Comparison of ENCODE assay signal across 32 cellular contexts in the genomic region with DNA sequence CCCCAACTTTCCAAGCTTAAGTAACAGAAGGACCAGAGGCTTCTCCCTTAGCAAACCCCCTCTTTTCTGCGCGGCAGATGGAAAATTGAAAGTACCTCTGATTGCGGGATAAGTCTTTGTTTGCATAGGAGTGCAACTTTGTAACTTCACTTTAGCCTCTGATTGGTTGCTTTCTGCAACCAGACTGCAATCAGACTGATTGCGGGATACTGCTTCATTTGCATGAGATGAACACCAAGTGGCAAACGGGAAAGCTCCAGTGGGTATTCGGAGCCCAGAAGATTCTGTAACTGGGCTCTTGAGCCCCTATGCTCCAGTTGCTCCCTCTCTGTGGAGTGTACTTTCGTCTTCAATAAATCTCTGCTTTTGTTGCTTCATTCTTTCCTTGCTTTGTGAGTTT.
"Had no signal": no experiment of that assay in that cellular context is flagged by ENCODE, and none has a peak within 500 bp of the region (broad histone marks: within the 10 kb centered on the region; RNA-seq: fewer than 3 reads in every experiment).

No MANE protein-coding gene starts in this region.

- H3K9me3 ChIP-seq: adrenal gland, body of pancreas, esophagus squamous epithelium, gastroesophageal sphincter had no signal

- H3K4me1 Mint-ChIP-seq: activated CD4-positive, alpha-beta T cell treated with anti-CD3 and anti-CD28 coated beads for 36 hours; activated CD4-positive, alpha-beta T cell treated with anti-CD3 and anti-CD28 coated beads, Interleukin-2, amount 10 ng/mL, durations not matched to agents 24 days and 14 days; activated CD8-positive, alpha-beta memory T cell treated with anti-CD3 and anti-CD28 coated beads, Interleukin-2, amount 10 ng/mL, durations not matched to agents 7 days and 5 days; activated naive CD4-positive, alpha-beta T cell treated with anti-CD3 and anti-CD28 coated beads, Interleukin-2, amount 50 U/mL, for 24 hours; activated naive CD8-positive, alpha-beta T cell treated with anti-CD3 and anti-CD28 coated beads for 36 hours; activated naive CD8-positive, alpha-beta T cell treated with anti-CD3 and anti-CD28 coated beads, Interleukin-2, amount 50 U/mL, for 24 hours had no signal

- ATAC-seq: activated CD4-positive, alpha-beta T cell treated with anti-CD3 and anti-CD28 coated beads for 36 hours; activated CD8-positive, alpha-beta memory T cell treated with anti-CD3 and anti-CD28 coated beads, Interleukin-2, amount 10 ng/mL, durations not matched to agents 7 days and 5 days; activated CD8-positive, alpha-beta T cell treated with anti-CD3 and anti-CD28 coated beads, Interleukin-2, amount 10 ng/mL, durations not matched to agents 7 days and 5 days; activated naive CD8-positive, alpha-beta T cell treated with anti-CD3 and anti-CD28 coated beads, Interleukin-2, amount 50 U/mL, for 24 hours; body of pancreas; effector memory CD8-positive, alpha-beta T cell; gastroesophageal sphincter had no signal

- H3K4me3 ChIP-seq: adrenal gland, body of pancreas, esophagus squamous epithelium, gastroesophageal sphincter had no signal

- H3K9me3 Mint-ChIP-seq: activated CD4-positive, alpha-beta T cell treated with anti-CD3 and anti-CD28 coated beads, Interleukin-2, amount 10 ng/mL, durations not matched to agents 24 days and 14 days; activated naive CD4-positive, alpha-beta T cell treated with anti-CD3 and anti-CD28 coated beads for 36 hours; activated naive CD4-positive, alpha-beta T cell treated with anti-CD3 and anti-CD28 coated beads, Interleukin-2, amount 50 U/mL, for 24 hours; activated naive CD8-positive, alpha-beta T cell treated with anti-CD3 and anti-CD28 coated beads, Interleukin-2, amount 50 U/mL, for 24 hours; activated T-helper 1 cell treated with anti-CD3 and anti-CD28 coated beads, Interleukin-12 subunit alpha, Interleukin-12 subunit beta, Interleukin-2, Interleukin-4 antibody, amounts not matched to agents 30 ng/mL and 10 ng/mL and 1 ng/mL, durations not matched to agents 14 hours and 24 hours and 36 hours; activated T-helper 2 cell treated with anti-CD3 and anti-CD28 coated beads, Interferon-gamma antibody, Interleukin-2, Interleukin-4, amounts not matched to agents 10 μg/mL and 5 μg/mL and 100 μg/mL, durations not matched to agents 14 hours and 24 hours and 36 hours had no signal

- DNase-seq: activated CD4-positive, alpha-beta memory T cell treated with anti-CD3 and anti-CD28 coated beads for 36 hours; activated CD4-positive, alpha-beta T cell treated with anti-CD3 and anti-CD28 coated beads for 36 hours; activated CD4-positive, alpha-beta T cell treated with anti-CD3 and anti-CD28 coated beads, Interleukin-2, amount 10 ng/mL, durations not matched to agents 24 days and 14 days; activated CD4-positive, CD25-positive, alpha-beta regulatory T cell; activated CD4-positive, CD25-positive, alpha-beta regulatory T cell treated with anti-CD3 and anti-CD28 coated beads, Interleukin-2, amount 50 U/mL, for 72 hours; activated CD8-positive, alpha-beta memory T cell treated with anti-CD3 and anti-CD28 coated beads, Interleukin-2, amount 10 ng/mL, durations not matched to agents 7 days and 5 days; activated CD8-positive, alpha-beta memory T cell treated with anti-CD3 and anti-CD28 coated beads, Interleukin-2, amount 50 U/mL, for 4 hours; activated CD8-positive, alpha-beta T cell treated with anti-CD3 and anti-CD28 coated beads, Interleukin-2, amount 10 ng/mL, durations not matched to agents 7 days and 5 days; activated effector memory CD4-positive, alpha-beta T cell treated with anti-CD3 and anti-CD28 coated beads, Interleukin-2, amount 50 U/mL, for 16 hours; activated naive CD4-positive, alpha-beta T cell treated with anti-CD3 and anti-CD28 coated beads for 36 hours; activated naive CD8-positive, alpha-beta T cell treated with anti-CD3 and anti-CD28 coated beads for 36 hours; activated naive CD8-positive, alpha-beta T cell treated with anti-CD3 and anti-CD28 coated beads, Interleukin-2, amount 50 U/mL, for 24 hours; activated T-cell treated with anti-CD3 and anti-CD28 coated beads, Interleukin-2, amount 50 U/mL, for 1 hour; activated T-cell treated with anti-CD3 and anti-CD28 coated beads, Interleukin-2, amount 50 U/mL, for 48 hours; adrenal gland; amygdala; aorta; body of pancreas; caudate nucleus; cortex of kidney; dermis blood vessel endothelial cell; effector CD4-positive, alpha-beta T cell; effector memory CD8-positive, alpha-beta T cell; esophagus squamous epithelium; foreskin melanocyte; T-helper 2 cell had no signal

- H3K36me3 ChIP-seq: adrenal gland, esophagus squamous epithelium, gastroesophageal sphincter had no signal

- H3K27ac ChIP-seq: adrenal gland, epithelial cell of prostate, esophagus squamous epithelium, gastroesophageal sphincter had no signal

- H3K4me3 Mint-ChIP-seq: activated CD4-positive, alpha-beta memory T cell treated with anti-CD3 and anti-CD28 coated beads for 36 hours; activated CD4-positive, alpha-beta T cell treated with anti-CD3 and anti-CD28 coated beads for 36 hours; activated CD4-positive, alpha-beta T cell treated with anti-CD3 and anti-CD28 coated beads, Interleukin-2, amount 10 ng/mL, durations not matched to agents 24 days and 14 days; activated CD8-positive, alpha-beta memory T cell treated with anti-CD3 and anti-CD28 coated beads, Interleukin-2, amount 10 ng/mL, durations not matched to agents 7 days and 5 days; activated CD8-positive, alpha-beta T cell treated with anti-CD3 and anti-CD28 coated beads, Interleukin-2, amount 10 ng/mL, durations not matched to agents 7 days and 5 days; activated naive CD4-positive, alpha-beta T cell treated with anti-CD3 and anti-CD28 coated beads for 36 hours; activated naive CD4-positive, alpha-beta T cell treated with anti-CD3 and anti-CD28 coated beads, Interleukin-2, amount 50 U/mL, for 24 hours; activated naive CD8-positive, alpha-beta T cell treated with anti-CD3 and anti-CD28 coated beads for 36 hours; activated naive CD8-positive, alpha-beta T cell treated with anti-CD3 and anti-CD28 coated beads, Interleukin-2, amount 50 U/mL, for 24 hours; activated T-helper 1 cell treated with anti-CD3 and anti-CD28 coated beads, Interleukin-12 subunit alpha, Interleukin-12 subunit beta, Interleukin-2, Interleukin-4 antibody, amounts not matched to agents 30 ng/mL and 10 ng/mL and 1 ng/mL, durations not matched to agents 14 hours and 24 hours and 36 hours; effector memory CD8-positive, alpha-beta T cell had no signal

- H3K27me3 Mint-ChIP-seq: activated CD4-positive, alpha-beta memory T cell treated with anti-CD3 and anti-CD28 coated beads for 36 hours; activated CD8-positive, alpha-beta memory T cell treated with anti-CD3 and anti-CD28 coated beads, Interleukin-2, amount 10 ng/mL, durations not matched to agents 7 days and 5 days; activated naive CD8-positive, alpha-beta T cell treated with anti-CD3 and anti-CD28 coated beads for 36 hours; activated naive CD8-positive, alpha-beta T cell treated with anti-CD3 and anti-CD28 coated beads, Interleukin-2, amount 50 U/mL, for 24 hours had no signal

- H3K27ac Mint-ChIP-seq: activated CD4-positive, alpha-beta memory T cell treated with anti-CD3 and anti-CD28 coated beads for 36 hours; activated CD4-positive, alpha-beta T cell treated with anti-CD3 and anti-CD28 coated beads for 36 hours; activated CD4-positive, alpha-beta T cell treated with anti-CD3 and anti-CD28 coated beads, Interleukin-2, amount 10 ng/mL, durations not matched to agents 24 days and 14 days; activated CD8-positive, alpha-beta memory T cell treated with anti-CD3 and anti-CD28 coated beads, Interleukin-2, amount 10 ng/mL, durations not matched to agents 7 days and 5 days; activated CD8-positive, alpha-beta T cell treated with anti-CD3 and anti-CD28 coated beads, Interleukin-2, amount 10 ng/mL, durations not matched to agents 7 days and 5 days; activated naive CD4-positive, alpha-beta T cell treated with anti-CD3 and anti-CD28 coated beads for 36 hours; activated naive CD4-positive, alpha-beta T cell treated with anti-CD3 and anti-CD28 coated beads, Interleukin-2, amount 50 U/mL, for 24 hours; activated naive CD8-positive, alpha-beta T cell treated with anti-CD3 and anti-CD28 coated beads for 36 hours; activated naive CD8-positive, alpha-beta T cell treated with anti-CD3 and anti-CD28 coated beads, Interleukin-2, amount 50 U/mL, for 24 hours; activated T-helper 1 cell treated with anti-CD3 and anti-CD28 coated beads, Interleukin-12 subunit alpha, Interleukin-12 subunit beta, Interleukin-2, Interleukin-4 antibody, amounts not matched to agents 30 ng/mL and 10 ng/mL and 1 ng/mL, durations not matched to agents 14 hours and 24 hours and 36 hours; activated T-helper 2 cell treated with anti-CD3 and anti-CD28 coated beads, Interferon-gamma antibody, Interleukin-2, Interleukin-4, amounts not matched to agents 10 μg/mL and 5 μg/mL and 100 μg/mL, durations not matched to agents 14 hours and 24 hours and 36 hours; effector memory CD8-positive, alpha-beta T cell had no signal

- H3K27me3 ChIP-seq: adrenal gland had no signal

- FAIRE-seq: colon had no signal

- H3K4me1 ChIP-seq: adrenal gland had no signal

- H3K36me3 Mint-ChIP-seq: activated CD4-positive, alpha-beta memory T cell treated with anti-CD3 and anti-CD28 coated beads for 36 hours; activated CD8-positive, alpha-beta memory T cell treated with anti-CD3 and anti-CD28 coated beads, Interleukin-2, amount 10 ng/mL, durations not matched to agents 7 days and 5 days; activated naive CD8-positive, alpha-beta T cell treated with anti-CD3 and anti-CD28 coated beads for 36 hours had no signal
